In the genomic region with DNA sequence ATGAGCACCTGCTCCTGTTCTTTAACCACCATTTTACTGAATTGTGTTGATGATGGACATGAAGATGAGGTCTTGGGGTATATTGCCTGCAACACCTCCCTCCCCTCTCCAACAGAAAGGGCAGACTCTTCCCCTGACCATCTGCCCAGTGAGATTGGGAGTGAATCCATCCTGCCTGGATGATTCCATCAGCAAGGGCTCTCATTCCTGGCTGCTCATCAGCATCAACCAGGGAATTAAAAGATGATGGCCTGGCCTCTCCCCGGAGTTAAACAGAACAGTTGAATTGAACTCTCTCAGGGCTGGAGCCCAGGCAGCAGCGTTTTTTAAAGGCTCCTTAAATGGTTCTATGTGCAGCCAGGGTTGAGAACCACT, we compare ENCODE assay signal across 10 cellular contexts. TPM values are rescaled to one million over a fixed set of nuclear protein-coding genes. Genes with fewer than 3 reads are reported as not detected.
DNase-seq lines count a peak whose midpoint lies in the region; ATAC-seq, FAIRE-seq and TF ChIP-seq lines count a peak whose summit lies in the region.
"Had no signal": no experiment of that assay in that cellular context is flagged by ENCODE, and none has a peak within 500 bp of the region (broad histone marks: within the 10 kb centered on the region; RNA-seq: fewer than 3 reads in every experiment).

No MANE protein-coding gene starts in this region.

- no peak for ATAC-seq in heart left ventricle
- no peak for ATAC-seq in left cardiac atrium
- no peak for ATAC-seq in upper lobe of right lung
- no peak for ATAC-seq in GM21526 (IDR thresholded peaks at IDR 0.05; ENCODE audit: low FRiP score, unreplicated experiment)

- H3K9me3 Mint-ChIP-seq in nephron = no peaks in the 10 kb centered on the region
- H3K9me3 Mint-ChIP-seq: IgD-negative memory B cell had no signal

- H3K4me3 ChIP-seq in heart left ventricle (peak overlapping the region in 1 of 12 donors; percentile 18), endothelial cell of umbilical vein (replicated peaks in 1 of 3; ENCODE audit: insufficient read depth in 1 of 3, low read depth in 1 of 3, low read length in 3 of 3) (no peak overlapping the region), upper lobe of right lung (no peak overlapping the region)

- WGBS in heart left ventricle, 4 donors = 0 to 15% (median 7%) methylated on average over 2 of the region's 2 CpGs

- CTCF ChIA-PET in endothelial cell of umbilical vein (lab: Charles Lee) = no interaction called here

- intact Hi-C loops in heart left ventricle (cut with DNase I) (loop anchor here in 1 of 10 donors (2.0 kb wide), 1 partner anchor 17 kb away; no protein-coding TSS in a partner anchor), left cardiac atrium (cut with DNase I) (no loop called here), endothelial cell of umbilical vein (cut with micrococcal nuclease) (no loop called here), upper lobe of right lung (cut with DNase I) (no loop called here)

- H3K27ac ChIP-seq in heart left ventricle = peak overlapping the region; percentile 75 to 93 (median 90)
- peak overlapping the region; percentile 65 for H3K27ac ChIP-seq in endothelial cell of umbilical vein (ENCODE audit: insufficient read depth, low read depth, low read length)
- H3K27ac ChIP-seq in upper lobe of right lung = peak overlapping the region; percentile 80

- H3K9ac ChIP-seq in endothelial cell of umbilical vein (replicated peaks; ENCODE audit: extremely low read depth, insufficient read depth, low read length) = no peak overlapping the region

- BruUV-seq in endothelial cell of umbilical vein (replicated peaks; lab: Mats Ljungman, UMichigan) = no TSS peak

- no peaks in the 10 kb centered on the region for H3K36me3 ChIP-seq in heart left ventricle
- no peaks in the 10 kb centered on the region for H3K36me3 ChIP-seq in endothelial cell of umbilical vein (ENCODE audit: control insufficient read depth in 2 of 2, extremely low read depth in 1 of 2, insufficient read depth in 2 of 2, low read length in 2 of 2)
- no peaks in the 10 kb centered on the region for H3K36me3 ChIP-seq in upper lobe of right lung

- POLR2A ChIA-PET in endothelial cell of umbilical vein (lab: Charles Lee) = no interaction called here

- H3K4me2 ChIP-seq in endothelial cell of umbilical vein (ENCODE audit: insufficient read depth, low read length) = peak overlapping the region; percentile 26

- no peak for TF ChIP-seq POLR2A in heart left ventricle (IDR thresholded peaks at IDR 0.05)
- TF ChIP-seq POLR2A in endothelial cell of umbilical vein (IDR thresholded peaks at IDR 0.05; ENCODE audit: low read depth, low read length) = no peak

- peak overlapping the region; percentile 89 to 100 (median 89) for H3K27ac Mint-ChIP-seq in nephron

- dilution Hi-C loops in endothelial cell of umbilical vein (cut with MboI; ENCODE audit: extremely low pct_ligation_motif_present, low sequenced_read_pairs) = no loop called here

- H3K9me3 ChIP-seq in heart left ventricle = no peaks in the 10 kb centered on the region
- no peaks in the 10 kb centered on the region for H3K9me3 ChIP-seq in endothelial cell of umbilical vein (replicated peaks; ENCODE audit: control insufficient read depth, insufficient read depth, low read length)
- no peaks in the 10 kb centered on the region for H3K9me3 ChIP-seq in upper lobe of right lung

- TF ChIP-seq CTCF in heart left ventricle (IDR thresholded peaks at IDR 0.05) = no peak
- TF ChIP-seq CTCF in endothelial cell of umbilical vein (IDR thresholded peaks at IDR 0.05; ENCODE audit: extremely low read depth in 1 of 2, insufficient read depth in 1 of 2, low read depth in 1 of 2, low read length in 2 of 2) = no peak
- TF ChIP-seq CTCF in nephron (IDR thresholded peaks at IDR 0.05; ENCODE audit: unreplicated experiment in 3 of 3) = no peak
- no peak for TF ChIP-seq CTCF in upper lobe of right lung (IDR thresholded peaks at IDR 0.05)

- H3K27me3 Mint-ChIP-seq in nephron (ENCODE audit: low read depth) = no peaks in the 10 kb centered on the region

- H3K4me1 ChIP-seq in heart left ventricle = peaks cover 11 to 81% (median 49%) of the 10 kb centered on the region in 12 donors
- H3K4me1 ChIP-seq in endothelial cell of umbilical vein (ENCODE audit: control insufficient read depth, extremely low read depth, insufficient read depth, low read length) = peaks cover 60% of the 10 kb centered on the region
- H3K4me1 ChIP-seq in upper lobe of right lung = peaks cover 67% of the 10 kb centered on the region

- no peak overlapping the region for H3K4me3 Mint-ChIP-seq in nephron

- H3K79me2 ChIP-seq in endothelial cell of umbilical vein (ENCODE audit: control insufficient read depth, insufficient read depth, low read length) = no peaks in the 10 kb centered on the region

- peak overlapping the region; percentile 9 for H2AFZ ChIP-seq in endothelial cell of umbilical vein (ENCODE audit: low read depth, low read length)

- H4K20me1 ChIP-seq in endothelial cell of umbilical vein (replicated peaks; ENCODE audit: control insufficient read depth, extremely low read depth, insufficient read depth, low read length) = no peaks in the 10 kb centered on the region

- H3K27me3 ChIP-seq in heart left ventricle = no peaks in the 10 kb centered on the region
- H3K27me3 ChIP-seq in endothelial cell of umbilical vein (ENCODE audit: control insufficient read depth in 2 of 2, insufficient read depth in 2 of 2, low read length in 2 of 2) = no peaks in the 10 kb centered on the region
- H3K27me3 ChIP-seq in upper lobe of right lung = no peaks in the 10 kb centered on the region

- no peaks in the 10 kb centered on the region for H3K9me1 ChIP-seq in endothelial cell of umbilical vein (replicated peaks; ENCODE audit: control insufficient read depth, extremely low read depth, insufficient read depth, low read length)

- no peak for FAIRE-seq in endothelial cell of umbilical vein (lab: Jason Lieb, UNC)
- FAIRE-seq: GM19239 had no signal

- no peaks in the 10 kb centered on the region for H3K36me3 Mint-ChIP-seq in nephron (ENCODE audit: low read depth)

- H3K4me1 Mint-ChIP-seq in nephron = peaks cover 85% of the 10 kb centered on the region

- DNase-seq in heart left ventricle (no peak), left cardiac atrium (no peak), endothelial cell of umbilical vein (ENCODE audit: low read depth, low spot score) (no peak), upper lobe of right lung (no peak), medulla oblongata (ENCODE audit: extremely low spot score) (no peak), HuH-7 (ENCODE audit: low spot score) (no peak)

TF ChIP-seq in endothelial cell of umbilical vein, 7 proteins besides CTCF, POLR2A, EP300 and RAD21:
- TF ChIP-seq JUN (IDR thresholded peaks at IDR 0.05; ENCODE audit: borderline replicate concordance, insufficient read depth, insufficient read length, low read depth) = no peak
- TF ChIP-seq GATA2 (IDR thresholded peaks at IDR 0.05; ENCODE audit: insufficient read depth, insufficient read length, low read depth, low read length) = no peak
- no peak for TF ChIP-seq EZH2 (IDR thresholded peaks at IDR 0.05; ENCODE audit: borderline replicate concordance, low read depth, low read length, severe bottlenecking)

RNA-seq across cellular contexts. Expression of a gene that starts 14.5 kb away (rescaled TPM):
- total RNA-seq in heart left ventricle = 10 to 100 TPM; 37.4 to 66.1 (median 39.1) TPM
- 100 to 1,000 TPM in 1 of 2 donors, 10 to 100 TPM in 1; 55.3 to 105 TPM for polyA plus RNA-seq in heart left ventricle
- total RNA-seq in left cardiac atrium = 10 to 100 TPM; 34.8 to 36.5 TPM
- 39.1 and 39.8 TPM in 2 replicates for total RNA-seq in endothelial cell of umbilical vein
- polyA plus RNA-seq in endothelial cell of umbilical vein = 83.8 and 92.3 TPM in 2 replicates
- 76.7 and 77.1 TPM in 2 replicates for polyA plus RNA-seq in endothelial cell of umbilical vein (2011; cell fraction: cytosol; rRNA removed)
- polyA plus RNA-seq in endothelial cell of umbilical vein (2011; cell fraction: nucleus; rRNA removed) = 28.4 and 35.0 TPM in 2 replicates
- polyA plus RNA-seq in endothelial cell of umbilical vein (2012) = 46.2 and 47.7 TPM in 2 replicates
- 50.6 and 54.2 TPM in 2 replicates for polyA minus RNA-seq in endothelial cell of umbilical vein
- polyA minus RNA-seq in endothelial cell of umbilical vein (2011; cell fraction: cytosol; rRNA and poly(A)+ RNA removed) = 40.1 TPM
- 28.4 and 36.4 TPM in 2 replicates for polyA minus RNA-seq in endothelial cell of umbilical vein (2011; cell fraction: nucleus; rRNA and poly(A)+ RNA removed)
- 28.1 TPM for total RNA-seq in upper lobe of right lung

RNA-seq across cellular contexts. Expression of a gene that starts 57.3 kb away (rescaled TPM):
- under 1 TPM in 6 of 9 donors, not detected in 3; 0.09 to 0.18 (median 0.14) TPM for total RNA-seq in heart left ventricle
- under 1 TPM; 0.29 to 0.50 TPM for polyA plus RNA-seq in heart left ventricle
- under 1 TPM; 0.21 to 0.24 TPM for total RNA-seq in left cardiac atrium
- 0.12 and 0.27 TPM in 2 replicates for total RNA-seq in endothelial cell of umbilical vein
- polyA plus RNA-seq in endothelial cell of umbilical vein = 0.18 and 0.21 TPM in 2 replicates
- polyA plus RNA-seq in endothelial cell of umbilical vein (2011; cell fraction: cytosol; rRNA removed) = 0.14 and 0.23 TPM in 2 replicates
- polyA plus RNA-seq in endothelial cell of umbilical vein (2011; cell fraction: nucleus; rRNA removed) = 0.11 and 0.12 TPM in 2 replicates
- polyA plus RNA-seq in endothelial cell of umbilical vein (2012) = 0.29 and 0.50 TPM in 2 replicates
- polyA minus RNA-seq in endothelial cell of umbilical vein = 0.12 TPM in 1 of 2 replicates, not detected in the other
- not detected for polyA minus RNA-seq in endothelial cell of umbilical vein (2011; cell fraction: cytosol; rRNA and poly(A)+ RNA removed)
- polyA minus RNA-seq in endothelial cell of umbilical vein (2011; cell fraction: nucleus; rRNA and poly(A)+ RNA removed) = 0.29 TPM in 1 of 2 replicates, not detected in the other
- 0.20 TPM for total RNA-seq in upper lobe of right lung
